13 cellular contexts compared by ENCODE assay signal in genomic region chr1:58649555-58649954, GRCh38. TPM values are rescaled to one million over a fixed set of nuclear protein-coding genes. Genes with fewer than 3 reads are reported as not detected.
DNase-seq lines count a peak whose midpoint lies in the region; ATAC-seq and TF ChIP-seq lines count a peak whose summit lies in the region.
"Had no signal": no experiment of that assay in that cellular context is flagged by ENCODE, and none has a peak within 500 bp of the region (broad histone marks: within the 10 kb centered on the region; RNA-seq: fewer than 3 reads in every experiment).

No MANE protein-coding gene starts in this region.

- CTCF ChIA-PET in activated CD4-positive, alpha-beta T cell treated with anti-CD3 and anti-CD28 coated beads, Interleukin-2, amount 10 ng/mL, durations not matched to agents 7 days and 5 days (lab: Charles Lee) = no interaction called here
- CTCF ChIA-PET in WTC11 (lab: Charles Lee) = no interaction called here

- no peak overlapping the region for H3T11ph ChIP-seq in H9 (ENCODE audit: low read length)

- H2BK15ac ChIP-seq in H9 (ENCODE audit: low read depth, low read length) = no peak overlapping the region

- H3K9me3 Mint-ChIP-seq in activated CD4-positive, alpha-beta T cell treated with anti-CD3 and anti-CD28 coated beads, Interleukin-2, amount 10 ng/mL, durations not matched to agents 7 days and 5 days = no peaks in the 10 kb centered on the region
- no peaks in the 10 kb centered on the region for H3K9me3 Mint-ChIP-seq in activated CD4-positive, alpha-beta T cell treated with anti-CD3 and anti-CD28 coated beads, Interleukin-2, amount 10 ng/mL, durations not matched to agents 24 days and 14 days
- H3K9me3 Mint-ChIP-seq in H9 (no peaks in the 10 kb centered on the region; a peak in 1 of 5 replicates), WTC11 (no peaks in the 10 kb centered on the region)
- H3K9me3 Mint-ChIP-seq: memory B cell had no signal

- H3K4me1 ChIP-seq in H9 (ENCODE audit: insufficient read depth, low read length) (no peaks in the 10 kb centered on the region), mucosa of descending colon (ENCODE audit: low read depth) (no peaks in the 10 kb centered on the region), trophoblast cell (ENCODE audit: control insufficient read depth in 1 of 2, insufficient read depth in 2 of 2, low read length in 2 of 2) (no peaks in the 10 kb centered on the region)

- POLR2A ChIA-PET in activated CD4-positive, alpha-beta T cell treated with anti-CD3 and anti-CD28 coated beads, Interleukin-2, amount 10 ng/mL, durations not matched to agents 7 days and 5 days (lab: Charles Lee) = no interaction called here
- POLR2A ChIA-PET in WTC11 (lab: Charles Lee) = no interaction called here

- H3K4me3 ChIP-seq in mucosa of descending colon = no peak overlapping the region
- H3K4me3 ChIP-seq in trophoblast cell (ENCODE audit: low read depth, low read length) = no peak overlapping the region
- H3K4me3 ChIP-seq in brain microvascular endothelial cell (ENCODE audit: low read depth, low read length) = no peak overlapping the region
- H3K4me3 ChIP-seq: GM23248, tibial nerve had no signal

- no peak overlapping the region for H2BK12ac ChIP-seq in H9 (ENCODE audit: insufficient read length, low read depth, low read length)
- no peak overlapping the region for H2BK12ac ChIP-seq in trophoblast cell (ENCODE audit: low read length)

- no peaks in the 10 kb centered on the region for H3K79me1 ChIP-seq in H9 (ENCODE audit: insufficient read depth, low read depth, low read length, poor library complexity, severe bottlenecking)
- H3K79me1 ChIP-seq in trophoblast cell (ENCODE audit: low read length) = no peaks in the 10 kb centered on the region

- H3K56ac ChIP-seq in H9 (ENCODE audit: insufficient read length, low read depth, low read length) = no peak overlapping the region

- H3K9me3 ChIP-seq in H9 (ENCODE audit: control insufficient read depth, low read depth, low read length) (no peaks in the 10 kb centered on the region), mucosa of descending colon (no peaks in the 10 kb centered on the region), trophoblast cell (ENCODE audit: insufficient read depth, low read depth, low read length) (peaks cover under 1% of the 10 kb centered on the region)
- H3K9me3 ChIP-seq: tibial nerve had no signal

- H3K9ac ChIP-seq in H9 (ENCODE audit: extremely low read depth, insufficient read length, low read length) (no peak overlapping the region), trophoblast cell (ENCODE audit: low read length) (no peak overlapping the region)
- H3K9ac ChIP-seq: GM23248 had no signal

- H4K5ac ChIP-seq in H9 (ENCODE audit: insufficient read length, low read depth, low read length) = no peak overlapping the region

- H4K20me1 ChIP-seq in H9 (ENCODE audit: control insufficient read depth, insufficient read depth, insufficient read length) = no peaks in the 10 kb centered on the region

- H3K27ac ChIP-seq in H9 (ENCODE audit: insufficient read length, low read depth, low read length) = no peak overlapping the region
- no peak overlapping the region for H3K27ac ChIP-seq in trophoblast cell (ENCODE audit: low read depth, low read length)
- H3K27ac ChIP-seq in brain microvascular endothelial cell = no peak overlapping the region
- H3K27ac ChIP-seq: GM23248, tibial nerve had no signal

- TF ChIP-seq CTCF in H9 (conservative IDR thresholded peaks at IDR 0.05) = no peak
- no peak for TF ChIP-seq CTCF in WTC11 (IDR thresholded peaks at IDR 0.05)
- no peak for TF ChIP-seq CTCF in mucosa of descending colon (IDR thresholded peaks at IDR 0.05)
- TF ChIP-seq CTCF in brain microvascular endothelial cell (IDR thresholded peaks at IDR 0.05; ENCODE audit: low read depth, low read length, missing control alignments) = no peak

- H3K36me3 Mint-ChIP-seq in activated CD4-positive, alpha-beta T cell treated with anti-CD3 and anti-CD28 coated beads, Interleukin-2, amount 10 ng/mL, durations not matched to agents 7 days and 5 days (ENCODE audit: low read depth) = no peaks in the 10 kb centered on the region
- peaks cover 6% of the 10 kb centered on the region for H3K36me3 Mint-ChIP-seq in activated CD4-positive, alpha-beta T cell treated with anti-CD3 and anti-CD28 coated beads, Interleukin-2, amount 10 ng/mL, durations not matched to agents 24 days and 14 days (ENCODE audit: low read depth)
- peaks cover 0 to 7% (median 3%) of the 10 kb centered on the region in 3 experiments; a peak in 3 of 7 replicates for H3K36me3 Mint-ChIP-seq in H9 (ENCODE audit: insufficient read depth in 1 of 3, low read depth in 3 of 3)
- no peaks in the 10 kb centered on the region for H3K36me3 Mint-ChIP-seq in WTC11

- no peaks in the 10 kb centered on the region for H3K36me3 ChIP-seq in mucosa of descending colon (ENCODE audit: low read depth)
- H3K36me3 ChIP-seq in trophoblast cell (ENCODE audit: control insufficient read depth in 1 of 2, insufficient read depth in 2 of 2, low read length in 2 of 2) = no peaks in the 10 kb centered on the region
- no peaks in the 10 kb centered on the region for H3K36me3 ChIP-seq in brain microvascular endothelial cell (replicated peaks)

- no peak overlapping the region for H2BK20ac ChIP-seq in H9 (ENCODE audit: low read depth, low read length, poor library complexity, severe bottlenecking)

- intact Hi-C loops in activated CD4-positive, alpha-beta T cell treated with anti-CD3 and anti-CD28 coated beads, Interleukin-2, amount 10 ng/mL, durations not matched to agents 24 days and 14 days (cut with micrococcal nuclease) = no loop called here
- intact Hi-C loops in mucosa of descending colon (cut with DNase I, micrococcal nuclease) = no loop called here

- ATAC-seq in WTC11 = peak; percentile 12; the same call in 1 of the 2 replicates
- ATAC-seq in mucosa of descending colon = peak; percentile 33

- H2AK5ac ChIP-seq in H9 (ENCODE audit: insufficient read length, low read length) (no peak overlapping the region), trophoblast cell (ENCODE audit: low read length) (no peak overlapping the region)

- H3K18ac ChIP-seq in H9 (ENCODE audit: insufficient read length, low read depth, low read length) (no peak overlapping the region), trophoblast cell (ENCODE audit: low read length) (no peak overlapping the region)

- H4K91ac ChIP-seq in H9 (ENCODE audit: insufficient read length, low read depth, low read length) (no peak overlapping the region), trophoblast cell (ENCODE audit: low read depth, low read length) (no peak overlapping the region)

- no peak overlapping the region for H2AFZ ChIP-seq in H9 (ENCODE audit: low read length)
- no peak overlapping the region for H2AFZ ChIP-seq in trophoblast cell (ENCODE audit: insufficient read depth, low read length, poor library complexity)
- H2AFZ ChIP-seq: GM23248 had no signal

- no peaks in the 10 kb centered on the region for H3K23me2 ChIP-seq in H9 (ENCODE audit: insufficient read length, low read depth, low read length, poor library complexity, severe bottlenecking)

- H2BK5ac ChIP-seq in H9 (ENCODE audit: insufficient read length, low read length) = no peak overlapping the region
- no peak overlapping the region for H2BK5ac ChIP-seq in trophoblast cell (ENCODE audit: low read depth, low read length, poor library complexity)

- H3K4me2 ChIP-seq in H9 (ENCODE audit: insufficient read depth, insufficient read length, low read length) = no peak overlapping the region
- no peak overlapping the region for H3K4me2 ChIP-seq in trophoblast cell (ENCODE audit: low read length)

- H4K12ac ChIP-seq in trophoblast cell (ENCODE audit: low read depth, low read length) = no peak overlapping the region

- H3K4me3 Mint-ChIP-seq in activated CD4-positive, alpha-beta T cell treated with anti-CD3 and anti-CD28 coated beads, Interleukin-2, amount 10 ng/mL, durations not matched to agents 7 days and 5 days = no peak overlapping the region
- H3K4me3 Mint-ChIP-seq in activated CD4-positive, alpha-beta T cell treated with anti-CD3 and anti-CD28 coated beads, Interleukin-2, amount 10 ng/mL, durations not matched to agents 24 days and 14 days = no peak overlapping the region
- H3K4me3 Mint-ChIP-seq in H9 (no peak overlapping the region), WTC11 (no peak overlapping the region)
- H3K4me3 Mint-ChIP-seq: B cell, memory B cell had no signal

- no peaks in the 10 kb centered on the region for H3K79me2 ChIP-seq in H9 (ENCODE audit: insufficient read depth, low read length)
- H3K79me2 ChIP-seq in trophoblast cell (ENCODE audit: control insufficient read depth, insufficient read depth, low read length, poor library complexity) = no peaks in the 10 kb centered on the region

- peak overlapping the region; percentile 51 for H3K27ac Mint-ChIP-seq in activated CD4-positive, alpha-beta T cell treated with anti-CD3 and anti-CD28 coated beads, Interleukin-2, amount 10 ng/mL, durations not matched to agents 7 days and 5 days
- no peak overlapping the region for H3K27ac Mint-ChIP-seq in activated CD4-positive, alpha-beta T cell treated with anti-CD3 and anti-CD28 coated beads, Interleukin-2, amount 10 ng/mL, durations not matched to agents 24 days and 14 days
- H3K27ac Mint-ChIP-seq in H9 (peak overlapping the region in 2 of 3 experiments; percentile 5 to 8; a peak in 1 of 7 replicates), WTC11 (no peak overlapping the region)
- H3K27ac Mint-ChIP-seq: B cell, memory B cell had no signal

- in situ Hi-C loops in brain microvascular endothelial cell (cut with HindIII; ENCODE audit: low pct_ligation_motif_present, low sequenced_read_pairs) = no loop called here

- no CpG with 5 or more reads among the region's 5 CpGs for WGBS in H9 (ENCODE audit: extremely low coverage, insufficient read length, low lambda C conversion rate)
- WGBS in trophoblast cell (ENCODE audit: extremely low coverage, insufficient coverage, insufficient read length) = no CpG with 5 or more reads among the region's 5 CpGs

- H3K4ac ChIP-seq in H9 (ENCODE audit: low read depth, low read length) (no peak overlapping the region), trophoblast cell (ENCODE audit: low read depth, low read length) (no peak overlapping the region)

- H3K4me1 Mint-ChIP-seq in activated CD4-positive, alpha-beta T cell treated with anti-CD3 and anti-CD28 coated beads, Interleukin-2, amount 10 ng/mL, durations not matched to agents 7 days and 5 days = peaks cover 17% of the 10 kb centered on the region
- peaks cover 12% of the 10 kb centered on the region for H3K4me1 Mint-ChIP-seq in activated CD4-positive, alpha-beta T cell treated with anti-CD3 and anti-CD28 coated beads, Interleukin-2, amount 10 ng/mL, durations not matched to agents 24 days and 14 days
- H3K4me1 Mint-ChIP-seq in H9 (peaks cover 8 to 11% of the 10 kb centered on the region in 2 experiments; a peak in 3 of 4 replicates), WTC11 (peaks cover 10% of the 10 kb centered on the region)
- H3K4me1 Mint-ChIP-seq: B cell had no signal

- H4K8ac ChIP-seq in H9 (replicated peaks; ENCODE audit: insufficient read length, low read depth, low read length) (no peak overlapping the region), trophoblast cell (ENCODE audit: low read depth, low read length) (no peak overlapping the region)

- peak; percentile 17 for DNase-seq in activated CD4-positive, alpha-beta T cell treated with anti-CD3 and anti-CD28 coated beads, Interleukin-2, amount 10 ng/mL, durations not matched to agents 7 days and 5 days
- DNase-seq in activated CD4-positive, alpha-beta T cell treated with anti-CD3 and anti-CD28 coated beads, Interleukin-2, amount 10 ng/mL, durations not matched to agents 24 days and 14 days = no peak
- no peak for DNase-seq in H9
- no peak for DNase-seq in WTC11 (ENCODE audit: low spot score)
- DNase-seq in mucosa of descending colon = peak in 2 of 3 donors; percentile 31 to 57
- DNase-seq in trophoblast cell = no peak
- DNase-seq in HK-2 (ENCODE audit: unreplicated experiment) = no peak
- DNase-seq in brain microvascular endothelial cell = no peak
- DNase-seq: NCI-H187 had no signal

- no peaks in the 10 kb centered on the region for H3K27me3 Mint-ChIP-seq in activated CD4-positive, alpha-beta T cell treated with anti-CD3 and anti-CD28 coated beads, Interleukin-2, amount 10 ng/mL, durations not matched to agents 7 days and 5 days
- H3K27me3 Mint-ChIP-seq in activated CD4-positive, alpha-beta T cell treated with anti-CD3 and anti-CD28 coated beads, Interleukin-2, amount 10 ng/mL, durations not matched to agents 24 days and 14 days = no peaks in the 10 kb centered on the region
- H3K27me3 Mint-ChIP-seq in H9 (ENCODE audit: low read depth) (no peaks in the 10 kb centered on the region), WTC11 (ENCODE audit: low read depth) (no peaks in the 10 kb centered on the region)
- H3K27me3 Mint-ChIP-seq: B cell, memory B cell had no signal

- H3K23ac ChIP-seq in H9 (ENCODE audit: insufficient read length, low read depth, low read length) = no peak overlapping the region
- no peak overlapping the region for H3K23ac ChIP-seq in trophoblast cell (ENCODE audit: low read length)

- H2BK120ac ChIP-seq in H9 (ENCODE audit: low read depth, low read length, poor library complexity, severe bottlenecking) = no peak overlapping the region
- no peak overlapping the region for H2BK120ac ChIP-seq in trophoblast cell (ENCODE audit: insufficient read depth, low read length, poor library complexity)

- no peaks in the 10 kb centered on the region for H3K27me3 ChIP-seq in H9 (ENCODE audit: insufficient read depth, low read length)
- H3K27me3 ChIP-seq in trophoblast cell (ENCODE audit: insufficient read depth, low read length) = no peaks in the 10 kb centered on the region
- H3K27me3 ChIP-seq in brain microvascular endothelial cell (replicated peaks) = no peaks in the 10 kb centered on the region
- H3K27me3 ChIP-seq: tibial nerve had no signal

- H3K14ac ChIP-seq in H9 (ENCODE audit: insufficient read depth, low read length) (no peak overlapping the region), trophoblast cell (ENCODE audit: low read length) (no peak overlapping the region)

RNA-seq across cellular contexts. Expression of gene MYSM1, which starts 50.3 kb away (rescaled TPM):
- total RNA-seq in activated CD4-positive, alpha-beta T cell treated with anti-CD3 and anti-CD28 coated beads, Interleukin-2, amount 10 ng/mL, durations not matched to agents 7 days and 5 days = 10 to 100 TPM; 45.8 to 47.4 TPM
- total RNA-seq in activated CD4-positive, alpha-beta T cell treated with anti-CD3 and anti-CD28 coated beads, Interleukin-2, amount 10 ng/mL, durations not matched to agents 24 days and 14 days = 42.4 and 43.9 TPM in 2 replicates
- total RNA-seq in H9 (2021) = 72.2 and 76.9 TPM in 2 replicates
- 86.4 to 118 TPM (median 89.3 TPM) in 3 replicates for total RNA-seq in WTC11 (2021)
- total RNA-seq in mucosa of descending colon = 10 to 100 TPM; 40.8 to 51.7 (median 42.5) TPM
- 16.6 and 17.0 TPM in 2 replicates for polyA plus RNA-seq in trophoblast cell (2013)

Comparison
In these comparisons a context has a peak if more than half of its experiments do, and no peak if none do; other contexts are left out.
1. DNase-seq: peak in activated CD4-positive, alpha-beta T cell treated with anti-CD3 and anti-CD28 coated beads, Interleukin-2, amount 10 ng/mL, durations not matched to agents 7 days and 5 days (single experiment) and mucosa of descending colon (2 of 3); none in activated CD4-positive, alpha-beta T cell treated with anti-CD3 and anti-CD28 coated beads, Interleukin-2, amount 10 ng/mL, durations not matched to agents 24 days and 14 days (single experiment), H9 (single experiment), WTC11 (single experiment), trophoblast cell (0 of 2), HK-2 (single experiment) and brain microvascular endothelial cell (single experiment).
2. H3K27ac Mint-ChIP-seq: peak in activated CD4-positive, alpha-beta T cell treated with anti-CD3 and anti-CD28 coated beads, Interleukin-2, amount 10 ng/mL, durations not matched to agents 7 days and 5 days (single experiment) and H9 (2 of 3); none in activated CD4-positive, alpha-beta T cell treated with anti-CD3 and anti-CD28 coated beads, Interleukin-2, amount 10 ng/mL, durations not matched to agents 24 days and 14 days (single experiment) and WTC11 (single experiment).